Comparison of ENCODE assay signal across 1 cellular context in the genomic region with DNA sequence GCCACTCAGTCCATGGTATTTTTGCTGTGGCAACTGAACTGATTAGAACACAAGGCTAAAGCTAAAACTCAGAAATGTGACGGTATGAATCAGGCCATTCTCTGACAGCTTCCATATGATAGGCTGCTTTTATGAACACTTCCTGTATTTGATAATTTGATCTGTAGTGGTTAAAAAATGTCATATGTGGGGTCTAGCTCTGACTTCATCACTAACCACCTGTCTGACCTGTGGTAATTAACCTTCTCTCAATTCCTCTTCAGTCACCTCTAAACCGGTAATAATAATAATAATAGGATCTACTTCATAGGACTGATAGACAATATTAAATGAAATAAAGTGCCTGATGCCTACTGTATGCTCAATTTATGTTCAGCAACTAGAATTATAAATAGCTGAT.
A peak's percentile ranks its signal among the peaks of the same experiment; 100 is the strongest.
TF ChIP-seq lines count a peak whose summit lies in the region.

No MANE protein-coding gene starts in this region.

TF ChIP-seq in GM12878, 131 proteins besides CTCF, POLR2A, EP300 and RAD21 (continued from another document and continues in another):
- TF ChIP-seq, protein P1, sequence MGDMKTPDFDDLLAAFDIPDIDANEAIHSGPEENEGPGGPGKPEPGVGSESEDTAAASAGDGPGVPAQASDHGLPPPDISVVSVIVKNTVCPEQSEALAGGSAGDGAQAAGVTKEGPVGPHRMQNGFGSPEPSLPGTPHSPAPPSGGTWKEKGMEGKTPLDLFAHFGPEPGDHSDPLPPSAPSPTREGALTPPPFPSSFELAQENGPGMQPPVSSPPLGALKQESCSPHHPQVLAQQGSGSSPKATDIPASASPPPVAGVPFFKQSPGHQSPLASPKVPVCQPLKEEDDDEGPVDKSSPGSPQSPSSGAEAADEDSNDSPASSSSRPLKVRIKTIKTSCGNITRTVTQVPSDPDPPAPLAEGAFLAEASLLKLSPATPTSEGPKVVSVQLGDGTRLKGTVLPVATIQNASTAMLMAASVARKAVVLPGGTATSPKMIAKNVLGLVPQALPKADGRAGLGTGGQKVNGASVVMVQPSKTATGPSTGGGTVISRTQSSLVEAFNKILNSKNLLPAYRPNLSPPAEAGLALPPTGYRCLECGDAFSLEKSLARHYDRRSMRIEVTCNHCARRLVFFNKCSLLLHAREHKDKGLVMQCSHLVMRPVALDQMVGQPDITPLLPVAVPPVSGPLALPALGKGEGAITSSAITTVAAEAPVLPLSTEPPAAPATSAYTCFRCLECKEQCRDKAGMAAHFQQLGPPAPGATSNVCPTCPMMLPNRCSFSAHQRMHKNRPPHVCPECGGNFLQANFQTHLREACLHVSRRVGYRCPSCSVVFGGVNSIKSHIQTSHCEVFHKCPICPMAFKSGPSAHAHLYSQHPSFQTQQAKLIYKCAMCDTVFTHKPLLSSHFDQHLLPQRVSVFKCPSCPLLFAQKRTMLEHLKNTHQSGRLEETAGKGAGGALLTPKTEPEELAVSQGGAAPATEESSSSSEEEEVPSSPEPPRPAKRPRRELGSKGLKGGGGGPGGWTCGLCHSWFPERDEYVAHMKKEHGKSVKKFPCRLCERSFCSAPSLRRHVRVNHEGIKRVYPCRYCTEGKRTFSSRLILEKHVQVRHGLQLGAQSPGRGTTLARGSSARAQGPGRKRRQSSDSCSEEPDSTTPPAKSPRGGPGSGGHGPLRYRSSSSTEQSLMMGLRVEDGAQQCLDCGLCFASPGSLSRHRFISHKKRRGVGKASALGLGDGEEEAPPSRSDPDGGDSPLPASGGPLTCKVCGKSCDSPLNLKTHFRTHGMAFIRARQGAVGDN (IDR thresholded peaks at IDR 0.05): no peak
- TF ChIP-seq, protein P2, sequence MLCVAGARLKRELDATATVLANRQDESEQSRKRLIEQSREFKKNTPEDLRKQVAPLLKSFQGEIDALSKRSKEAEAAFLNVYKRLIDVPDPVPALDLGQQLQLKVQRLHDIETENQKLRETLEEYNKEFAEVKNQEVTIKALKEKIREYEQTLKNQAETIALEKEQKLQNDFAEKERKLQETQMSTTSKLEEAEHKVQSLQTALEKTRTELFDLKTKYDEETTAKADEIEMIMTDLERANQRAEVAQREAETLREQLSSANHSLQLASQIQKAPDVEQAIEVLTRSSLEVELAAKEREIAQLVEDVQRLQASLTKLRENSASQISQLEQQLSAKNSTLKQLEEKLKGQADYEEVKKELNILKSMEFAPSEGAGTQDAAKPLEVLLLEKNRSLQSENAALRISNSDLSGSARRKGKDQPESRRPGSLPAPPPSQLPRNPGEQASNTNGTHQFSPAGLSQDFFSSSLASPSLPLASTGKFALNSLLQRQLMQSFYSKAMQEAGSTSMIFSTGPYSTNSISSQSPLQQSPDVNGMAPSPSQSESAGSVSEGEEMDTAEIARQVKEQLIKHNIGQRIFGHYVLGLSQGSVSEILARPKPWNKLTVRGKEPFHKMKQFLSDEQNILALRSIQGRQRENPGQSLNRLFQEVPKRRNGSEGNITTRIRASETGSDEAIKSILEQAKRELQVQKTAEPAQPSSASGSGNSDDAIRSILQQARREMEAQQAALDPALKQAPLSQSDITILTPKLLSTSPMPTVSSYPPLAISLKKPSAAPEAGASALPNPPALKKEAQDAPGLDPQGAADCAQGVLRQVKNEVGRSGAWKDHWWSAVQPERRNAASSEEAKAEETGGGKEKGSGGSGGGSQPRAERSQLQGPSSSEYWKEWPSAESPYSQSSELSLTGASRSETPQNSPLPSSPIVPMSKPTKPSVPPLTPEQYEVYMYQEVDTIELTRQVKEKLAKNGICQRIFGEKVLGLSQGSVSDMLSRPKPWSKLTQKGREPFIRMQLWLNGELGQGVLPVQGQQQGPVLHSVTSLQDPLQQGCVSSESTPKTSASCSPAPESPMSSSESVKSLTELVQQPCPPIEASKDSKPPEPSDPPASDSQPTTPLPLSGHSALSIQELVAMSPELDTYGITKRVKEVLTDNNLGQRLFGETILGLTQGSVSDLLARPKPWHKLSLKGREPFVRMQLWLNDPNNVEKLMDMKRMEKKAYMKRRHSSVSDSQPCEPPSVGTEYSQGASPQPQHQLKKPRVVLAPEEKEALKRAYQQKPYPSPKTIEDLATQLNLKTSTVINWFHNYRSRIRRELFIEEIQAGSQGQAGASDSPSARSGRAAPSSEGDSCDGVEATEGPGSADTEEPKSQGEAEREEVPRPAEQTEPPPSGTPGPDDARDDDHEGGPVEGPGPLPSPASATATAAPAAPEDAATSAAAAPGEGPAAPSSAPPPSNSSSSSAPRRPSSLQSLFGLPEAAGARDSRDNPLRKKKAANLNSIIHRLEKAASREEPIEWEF (IDR thresholded peaks at IDR 0.05; ENCODE audit: insufficient replicate concordance, low read depth, low read length): no peak
- no peak for TF ChIP-seq BRCA1 (IDR thresholded peaks at IDR 0.05; ENCODE audit: low read depth, low read length)
- TF ChIP-seq RCOR1 (conservative IDR thresholded peaks at IDR 0.05; ENCODE audit: low read depth, low read length): no peak
- no peak for TF ChIP-seq TARDBP (IDR thresholded peaks at IDR 0.05; ENCODE audit: borderline replicate concordance)
- peak; percentile 71; the same call in 1 of the 2 replicates for TF ChIP-seq BCL11A (IDR thresholded peaks at IDR 0.05; ENCODE audit: low read depth, low read length)
- TF ChIP-seq ATF7 (IDR thresholded peaks at IDR 0.05; ENCODE audit: low read depth): peak; percentile 75; the same call in 1 of the 2 replicates
- no peak for TF ChIP-seq BACH1 (IDR thresholded peaks at IDR 0.05; ENCODE audit: borderline replicate concordance)
- no peak for TF ChIP-seq FOXK2 (IDR thresholded peaks at IDR 0.05)
- TF ChIP-seq SMC3 (IDR thresholded peaks at IDR 0.05; ENCODE audit: borderline replicate concordance, low read length): no peak
- TF ChIP-seq SMAD5 (IDR thresholded peaks at IDR 0.05; ENCODE audit: low read depth): no peak
- TF ChIP-seq NR2C1 (IDR thresholded peaks at IDR 0.05): 0 out of 2 replicates have a peak, but pooled peaks have one; percentile 20
- no peak for TF ChIP-seq MXI1 (IDR thresholded peaks at IDR 0.05; ENCODE audit: low read depth, low read length)
- TF ChIP-seq SPI1 (IDR thresholded peaks at IDR 0.05; ENCODE audit: borderline replicate concordance, insufficient read depth, low read depth, low read length): peak; percentile 81
- TF ChIP-seq CREB1 (IDR thresholded peaks at IDR 0.05; ENCODE audit: low read depth): peak; percentile 68; the same call in 1 of the 2 replicates
- TF ChIP-seq CHD4 (IDR thresholded peaks at IDR 0.05): no peak
- TF ChIP-seq, protein P3, sequence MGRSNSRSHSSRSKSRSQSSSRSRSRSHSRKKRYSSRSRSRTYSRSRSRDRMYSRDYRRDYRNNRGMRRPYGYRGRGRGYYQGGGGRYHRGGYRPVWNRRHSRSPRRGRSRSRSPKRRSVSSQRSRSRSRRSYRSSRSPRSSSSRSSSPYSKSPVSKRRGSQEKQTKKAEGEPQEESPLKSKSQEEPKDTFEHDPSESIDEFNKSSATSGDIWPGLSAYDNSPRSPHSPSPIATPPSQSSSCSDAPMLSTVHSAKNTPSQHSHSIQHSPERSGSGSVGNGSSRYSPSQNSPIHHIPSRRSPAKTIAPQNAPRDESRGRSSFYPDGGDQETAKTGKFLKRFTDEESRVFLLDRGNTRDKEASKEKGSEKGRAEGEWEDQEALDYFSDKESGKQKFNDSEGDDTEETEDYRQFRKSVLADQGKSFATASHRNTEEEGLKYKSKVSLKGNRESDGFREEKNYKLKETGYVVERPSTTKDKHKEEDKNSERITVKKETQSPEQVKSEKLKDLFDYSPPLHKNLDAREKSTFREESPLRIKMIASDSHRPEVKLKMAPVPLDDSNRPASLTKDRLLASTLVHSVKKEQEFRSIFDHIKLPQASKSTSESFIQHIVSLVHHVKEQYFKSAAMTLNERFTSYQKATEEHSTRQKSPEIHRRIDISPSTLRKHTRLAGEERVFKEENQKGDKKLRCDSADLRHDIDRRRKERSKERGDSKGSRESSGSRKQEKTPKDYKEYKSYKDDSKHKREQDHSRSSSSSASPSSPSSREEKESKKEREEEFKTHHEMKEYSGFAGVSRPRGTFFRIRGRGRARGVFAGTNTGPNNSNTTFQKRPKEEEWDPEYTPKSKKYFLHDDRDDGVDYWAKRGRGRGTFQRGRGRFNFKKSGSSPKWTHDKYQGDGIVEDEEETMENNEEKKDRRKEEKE (IDR thresholded peaks at IDR 0.05): no peak
- TF ChIP-seq, protein P4, sequence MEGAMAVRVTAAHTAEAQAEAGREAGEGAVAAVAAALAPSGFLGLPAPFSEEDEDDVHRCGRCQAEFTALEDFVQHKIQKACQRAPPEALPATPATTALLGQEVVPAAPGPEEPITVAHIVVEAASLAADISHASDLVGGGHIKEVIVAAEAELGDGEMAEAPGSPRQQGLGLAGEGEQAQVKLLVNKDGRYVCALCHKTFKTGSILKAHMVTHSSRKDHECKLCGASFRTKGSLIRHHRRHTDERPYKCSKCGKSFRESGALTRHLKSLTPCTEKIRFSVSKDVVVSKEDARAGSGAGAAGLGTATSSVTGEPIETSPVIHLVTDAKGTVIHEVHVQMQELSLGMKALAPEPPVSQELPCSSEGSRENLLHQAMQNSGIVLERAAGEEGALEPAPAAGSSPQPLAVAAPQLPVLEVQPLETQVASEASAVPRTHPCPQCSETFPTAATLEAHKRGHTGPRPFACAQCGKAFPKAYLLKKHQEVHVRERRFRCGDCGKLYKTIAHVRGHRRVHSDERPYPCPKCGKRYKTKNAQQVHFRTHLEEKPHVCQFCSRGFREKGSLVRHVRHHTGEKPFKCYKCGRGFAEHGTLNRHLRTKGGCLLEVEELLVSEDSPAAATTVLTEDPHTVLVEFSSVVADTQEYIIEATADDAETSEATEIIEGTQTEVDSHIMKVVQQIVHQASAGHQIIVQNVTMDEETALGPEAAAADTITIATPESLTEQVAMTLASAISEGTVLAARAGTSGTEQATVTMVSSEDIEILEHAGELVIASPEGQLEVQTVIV (IDR thresholded peaks at IDR 0.05; ENCODE audit: borderline replicate concordance, partially characterized antibody): no peak
- TF ChIP-seq BHLHE40 (IDR thresholded peaks at IDR 0.05; ENCODE audit: borderline replicate concordance in 1 of 2, low read depth in 2 of 2, low read length in 1 of 2): no peak
- TF ChIP-seq EGR1 (IDR thresholded peaks at IDR 0.05; ENCODE audit: borderline replicate concordance in 1 of 2, low read depth in 2 of 2, low read length in 2 of 2): no peak
- no peak for TF ChIP-seq FOS (IDR thresholded peaks at IDR 0.05; ENCODE audit: borderline replicate concordance, extremely low read depth, insufficient read length)
- TF ChIP-seq, protein P5, sequence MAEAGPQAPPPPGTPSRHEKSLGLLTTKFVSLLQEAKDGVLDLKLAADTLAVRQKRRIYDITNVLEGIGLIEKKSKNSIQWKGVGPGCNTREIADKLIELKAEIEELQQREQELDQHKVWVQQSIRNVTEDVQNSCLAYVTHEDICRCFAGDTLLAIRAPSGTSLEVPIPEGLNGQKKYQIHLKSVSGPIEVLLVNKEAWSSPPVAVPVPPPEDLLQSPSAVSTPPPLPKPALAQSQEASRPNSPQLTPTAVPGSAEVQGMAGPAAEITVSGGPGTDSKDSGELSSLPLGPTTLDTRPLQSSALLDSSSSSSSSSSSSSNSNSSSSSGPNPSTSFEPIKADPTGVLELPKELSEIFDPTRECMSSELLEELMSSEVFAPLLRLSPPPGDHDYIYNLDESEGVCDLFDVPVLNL (IDR thresholded peaks at IDR 0.05; ENCODE audit: low read depth, low read length): no peak
- no peak for TF ChIP-seq ZNF384 (IDR thresholded peaks at IDR 0.05; ENCODE audit: borderline replicate concordance, low read depth, low read length)
- TF ChIP-seq RELA (IDR thresholded peaks at IDR 0.05; ENCODE audit: borderline replicate concordance, partially characterized antibody): no peak
- TF ChIP-seq BMI1 (IDR thresholded peaks at IDR 0.05; ENCODE audit: borderline replicate concordance): 0 out of 2 replicates have a peak, but pooled peaks have one; percentile 18
- TF ChIP-seq, protein P6, sequence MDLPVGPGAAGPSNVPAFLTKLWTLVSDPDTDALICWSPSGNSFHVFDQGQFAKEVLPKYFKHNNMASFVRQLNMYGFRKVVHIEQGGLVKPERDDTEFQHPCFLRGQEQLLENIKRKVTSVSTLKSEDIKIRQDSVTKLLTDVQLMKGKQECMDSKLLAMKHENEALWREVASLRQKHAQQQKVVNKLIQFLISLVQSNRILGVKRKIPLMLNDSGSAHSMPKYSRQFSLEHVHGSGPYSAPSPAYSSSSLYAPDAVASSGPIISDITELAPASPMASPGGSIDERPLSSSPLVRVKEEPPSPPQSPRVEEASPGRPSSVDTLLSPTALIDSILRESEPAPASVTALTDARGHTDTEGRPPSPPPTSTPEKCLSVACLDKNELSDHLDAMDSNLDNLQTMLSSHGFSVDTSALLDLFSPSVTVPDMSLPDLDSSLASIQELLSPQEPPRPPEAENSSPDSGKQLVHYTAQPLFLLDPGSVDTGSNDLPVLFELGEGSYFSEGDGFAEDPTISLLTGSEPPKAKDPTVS (IDR thresholded peaks at IDR 0.05; ENCODE audit: low read depth, low read length): no peak
- TF ChIP-seq KAT2A (conservative IDR thresholded peaks at IDR 0.05; ENCODE audit: control insufficient read depth, low read depth, low read length): no peak
- TF ChIP-seq, protein P7, sequence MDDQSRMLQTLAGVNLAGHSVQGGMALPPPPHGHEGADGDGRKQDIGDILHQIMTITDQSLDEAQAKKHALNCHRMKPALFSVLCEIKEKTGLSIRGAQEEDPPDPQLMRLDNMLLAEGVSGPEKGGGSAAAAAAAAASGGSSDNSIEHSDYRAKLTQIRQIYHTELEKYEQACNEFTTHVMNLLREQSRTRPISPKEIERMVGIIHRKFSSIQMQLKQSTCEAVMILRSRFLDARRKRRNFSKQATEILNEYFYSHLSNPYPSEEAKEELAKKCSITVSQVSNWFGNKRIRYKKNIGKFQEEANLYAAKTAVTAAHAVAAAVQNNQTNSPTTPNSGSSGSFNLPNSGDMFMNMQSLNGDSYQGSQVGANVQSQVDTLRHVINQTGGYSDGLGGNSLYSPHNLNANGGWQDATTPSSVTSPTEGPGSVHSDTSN (IDR thresholded peaks at IDR 0.05; ENCODE audit: insufficient replicate concordance, low read depth, low read length): no peak
- TF ChIP-seq, protein P8, sequence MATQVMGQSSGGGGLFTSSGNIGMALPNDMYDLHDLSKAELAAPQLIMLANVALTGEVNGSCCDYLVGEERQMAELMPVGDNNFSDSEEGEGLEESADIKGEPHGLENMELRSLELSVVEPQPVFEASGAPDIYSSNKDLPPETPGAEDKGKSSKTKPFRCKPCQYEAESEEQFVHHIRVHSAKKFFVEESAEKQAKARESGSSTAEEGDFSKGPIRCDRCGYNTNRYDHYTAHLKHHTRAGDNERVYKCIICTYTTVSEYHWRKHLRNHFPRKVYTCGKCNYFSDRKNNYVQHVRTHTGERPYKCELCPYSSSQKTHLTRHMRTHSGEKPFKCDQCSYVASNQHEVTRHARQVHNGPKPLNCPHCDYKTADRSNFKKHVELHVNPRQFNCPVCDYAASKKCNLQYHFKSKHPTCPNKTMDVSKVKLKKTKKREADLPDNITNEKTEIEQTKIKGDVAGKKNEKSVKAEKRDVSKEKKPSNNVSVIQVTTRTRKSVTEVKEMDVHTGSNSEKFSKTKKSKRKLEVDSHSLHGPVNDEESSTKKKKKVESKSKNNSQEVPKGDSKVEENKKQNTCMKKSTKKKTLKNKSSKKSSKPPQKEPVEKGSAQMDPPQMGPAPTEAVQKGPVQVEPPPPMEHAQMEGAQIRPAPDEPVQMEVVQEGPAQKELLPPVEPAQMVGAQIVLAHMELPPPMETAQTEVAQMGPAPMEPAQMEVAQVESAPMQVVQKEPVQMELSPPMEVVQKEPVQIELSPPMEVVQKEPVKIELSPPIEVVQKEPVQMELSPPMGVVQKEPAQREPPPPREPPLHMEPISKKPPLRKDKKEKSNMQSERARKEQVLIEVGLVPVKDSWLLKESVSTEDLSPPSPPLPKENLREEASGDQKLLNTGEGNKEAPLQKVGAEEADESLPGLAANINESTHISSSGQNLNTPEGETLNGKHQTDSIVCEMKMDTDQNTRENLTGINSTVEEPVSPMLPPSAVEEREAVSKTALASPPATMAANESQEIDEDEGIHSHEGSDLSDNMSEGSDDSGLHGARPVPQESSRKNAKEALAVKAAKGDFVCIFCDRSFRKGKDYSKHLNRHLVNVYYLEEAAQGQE (IDR thresholded peaks at IDR 0.05; ENCODE audit: low read depth, low read length): no peak
- TF ChIP-seq RB1 (IDR thresholded peaks at IDR 0.05; ENCODE audit: borderline replicate concordance): no peak
- TF ChIP-seq SMAD1 (IDR thresholded peaks at IDR 0.05; ENCODE audit: low read depth, partially characterized antibody): no peak
- no peak for TF ChIP-seq SREBF1 (IDR thresholded peaks at IDR 0.05; ENCODE audit: low read length)
